18 cellular contexts compared by ENCODE assay signal in the genomic region with DNA sequence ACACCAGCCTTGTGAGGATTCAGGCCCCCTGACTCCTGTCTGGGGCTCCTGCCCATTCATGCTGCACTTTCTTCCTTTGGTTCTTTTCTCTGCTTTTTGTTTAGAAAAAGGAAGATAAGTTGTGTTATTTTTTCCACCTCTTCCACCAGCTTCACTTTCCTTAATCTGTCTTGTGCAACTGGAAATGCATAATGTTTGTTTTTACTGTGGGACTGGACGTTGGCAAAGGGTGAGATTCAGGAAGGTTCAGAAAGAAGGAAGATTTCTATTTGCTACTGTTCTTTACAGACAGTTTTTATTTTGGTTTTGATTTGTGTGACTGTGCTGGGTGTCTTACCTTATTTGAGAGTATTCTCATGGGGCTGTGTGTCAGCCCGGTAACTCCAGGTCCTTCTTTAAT. TPM values are rescaled to one million over a fixed set of nuclear protein-coding genes. Genes with fewer than 3 reads are reported as not detected.
DNase-seq lines count a peak whose midpoint lies in the region; ATAC-seq and TF ChIP-seq lines count a peak whose summit lies in the region.
"Had no signal": no experiment of that assay in that cellular context is flagged by ENCODE, and none has a peak within 500 bp of the region (broad histone marks: within the 10 kb centered on the region; RNA-seq: fewer than 3 reads in every experiment).

No MANE protein-coding gene starts in this region.

- in situ Hi-C loops in astrocyte of the spinal cord (cut with HindIII; ENCODE audit: low sequenced_read_pairs): no loop called here

- H3K4me1 Mint-ChIP-seq in GM23338: peaks cover 36% of the 10 kb centered on the region

- H3K27ac ChIP-seq in GM23338 (ENCODE audit: low read depth): peak overlapping the region; percentile 23; the same call in 1 of the 2 replicates
- H3K27ac ChIP-seq in Karpas-422 (ENCODE audit: low read length): no peak overlapping the region
- H3K27ac ChIP-seq: A549; BLaER1 treated with 17β-estradiol and CSF1 and Interleukin-3, amounts not matched to agents 10 nM and 100 nM; GM23248 had no signal

- H3K79me2 ChIP-seq in GM23338 (replicated peaks; ENCODE audit: insufficient read depth) (no peaks in the 10 kb centered on the region), Karpas-422 (ENCODE audit: low read length) (no peaks in the 10 kb centered on the region)

- no peaks in the 10 kb centered on the region for H3K9me3 ChIP-seq in Karpas-422 (ENCODE audit: low read length)
- H3K9me3 ChIP-seq: A549; BLaER1 treated with 17β-estradiol and CSF1 and Interleukin-3, amounts not matched to agents 10 nM and 100 nM had no signal

- H3F3A ChIP-seq in GM23338 (replicated peaks; ENCODE audit: low read depth): no peaks in the 10 kb centered on the region

- peak overlapping the region; percentile 25 for H3K4me2 ChIP-seq in GM23338
- H3K4me2 ChIP-seq in Karpas-422 (ENCODE audit: low read depth, low read length, poor library complexity, severe bottlenecking): peak overlapping the region; percentile 21
- H3K4me2 ChIP-seq: A549; BLaER1 treated with 17β-estradiol and CSF1 and Interleukin-3, amounts not matched to agents 10 nM and 100 nM had no signal

- no peak overlapping the region for H3K9ac ChIP-seq in Karpas-422 (ENCODE audit: low read length)
- H3K9ac ChIP-seq: BLaER1 treated with 17β-estradiol and CSF1 and Interleukin-3, amounts not matched to agents 10 nM and 100 nM; GM23248 had no signal

- TF ChIP-seq CTCF in GM23338 (conservative IDR thresholded peaks at IDR 0.05; ENCODE audit: low read depth in 2 of 2) (no peak), astrocyte of the spinal cord (IDR thresholded peaks at IDR 0.05; ENCODE audit: low read depth, low read length) (no peak)

- H3K27ac Mint-ChIP-seq in GM23338: peak overlapping the region; percentile 2; the same call in 1 of the 2 replicates

- H3K4me1 ChIP-seq in GM23338 (ENCODE audit: insufficient read depth) (peaks cover 38% of the 10 kb centered on the region), Karpas-422 (ENCODE audit: low read length) (peaks cover 7% of the 10 kb centered on the region)
- H3K4me1 ChIP-seq: A549 had no signal

- H3K9me3 Mint-ChIP-seq in GM23338: no peaks in the 10 kb centered on the region

- H3K36me3 ChIP-seq in GM23338 (ENCODE audit: insufficient read depth): 0 out of 2 replicates have a peak, but pooled peaks cover 3% of the 10 kb centered on the region
- H3K36me3 ChIP-seq in Karpas-422 (ENCODE audit: insufficient read depth, low read length): no peaks in the 10 kb centered on the region

- H2AFZ ChIP-seq in GM23338: no peak overlapping the region
- no peak overlapping the region for H2AFZ ChIP-seq in Karpas-422 (ENCODE audit: low read length)
- H2AFZ ChIP-seq: GM23248 had no signal

- H3K9me2 ChIP-seq in GM23338 (ENCODE audit: insufficient read depth) (no peaks in the 10 kb centered on the region), Karpas-422 (replicated peaks; ENCODE audit: insufficient read depth, low read length) (no peaks in the 10 kb centered on the region)

- intact Hi-C loops in posterior vena cava (cut with DNase I): no loop called here

- ATAC-seq in GM23338 (no peak; the same call in 2 of the 3 replicates), GM18517 (IDR thresholded peaks at IDR 0.05; ENCODE audit: unreplicated experiment) (no peak)
- ATAC-seq: A549 had no signal

- H3K4me3 ChIP-seq in GM23338: no peak overlapping the region
- H3K4me3 ChIP-seq in Karpas-422 (ENCODE audit: low read length): no peak overlapping the region
- no peak overlapping the region for H3K4me3 ChIP-seq in astrocyte of the spinal cord (ENCODE audit: low read depth, low read length)
- H3K4me3 ChIP-seq: A549; BLaER1 treated with 17β-estradiol and CSF1 and Interleukin-3, amounts not matched to agents 10 nM and 100 nM; GM23248 had no signal

- no peaks in the 10 kb centered on the region for H3K27me3 ChIP-seq in GM23338 (ENCODE audit: insufficient read depth)
- no peaks in the 10 kb centered on the region for H3K27me3 ChIP-seq in Karpas-422 (ENCODE audit: low read length)
- H3K27me3 ChIP-seq: BLaER1 treated with 17β-estradiol and CSF1 and Interleukin-3, amounts not matched to agents 10 nM and 100 nM had no signal

- no peak overlapping the region for H3K4me3 Mint-ChIP-seq in GM23338

- peaks cover 3% of the 10 kb centered on the region for H3K27me3 Mint-ChIP-seq in GM23338 (ENCODE audit: insufficient read depth, low read depth, poor library complexity)

- H3K36me3 Mint-ChIP-seq in GM23338 (ENCODE audit: low read depth): peaks cover 12% of the 10 kb centered on the region; the same call in 2 of the 3 replicates

- DNase-seq in GM23338 (ENCODE audit: low spot score): no peak
- DNase-seq in Karpas-422: no peak
- peak; percentile 5 for DNase-seq in astrocyte of the spinal cord (ENCODE audit: low read depth, low spot score)
- peak; percentile 65 for DNase-seq in iris pigment epithelial cell (ENCODE audit: low read depth)
- no peak for DNase-seq in EL
- no peak for DNase-seq in DMS 273 (lab: John Stamatoyannopoulos, UW; ENCODE audit: unreplicated experiment)
- DNase-seq in posterior vena cava (ENCODE audit: low spot score): no peak
- DNase-seq: GDM1, GM23248, NCI-H1105 treated with DMSO at 0.1 percent for 48 hours, NCI-H187, NCI-H2107, NCI-H510A, NCI-H748 treated with DMSO at 0.1 percent for 48 hours, SIG-M5 had no signal

- H4K20me1 ChIP-seq in GM23338 (replicated peaks; ENCODE audit: insufficient read depth) (no peaks in the 10 kb centered on the region), Karpas-422 (ENCODE audit: insufficient read depth, low read depth, low read length) (no peaks in the 10 kb centered on the region)
- H4K20me1 ChIP-seq: BLaER1 treated with 17β-estradiol and CSF1 and Interleukin-3, amounts not matched to agents 10 nM and 100 nM had no signal

TF ChIP-seq in GM23338, 12 proteins besides CTCF, POLR2A, EP300 and RAD21 (continues in another document):
- no peak for TF ChIP-seq EZH2phosphoT487 (IDR thresholded peaks at IDR 0.05; ENCODE audit: unreplicated experiment)
- TF ChIP-seq ZNF462 (CRISPR knock-in tag; IDR thresholded peaks at IDR 0.05): no peak
- TF ChIP-seq ZNF114 (CRISPR knock-in tag; IDR thresholded peaks at IDR 0.05): no peak
- TF ChIP-seq NANOG (IDR thresholded peaks at IDR 0.05; ENCODE audit: borderline replicate concordance): no peak
- no peak for TF ChIP-seq CREB1 (CRISPR knock-in tag; IDR thresholded peaks at IDR 0.05; ENCODE audit: low read depth)

RNA-seq across cellular contexts. Expression of gene RHBDD1, which starts 32.5 kb away (rescaled TPM):
- total RNA-seq in GM23338 (2014; rRNA removed; shearing (Covaris generic)): 13.0 and 16.4 TPM in 2 replicates
- 6.3 and 7.3 TPM in 2 replicates for polyA plus RNA-seq in GM23338 (2016; fragmentation: Nextera tagmentation; extraction: Ambion mirVana)
- 35.6 and 74.9 TPM in 2 replicates for total RNA-seq in Karpas-422 (2014; rRNA removed; shearing (Covaris generic); ENCODE audit: low replicate concordance)
- 10 to 100 TPM; 39.3 to 40.5 TPM for total RNA-seq in posterior vena cava

Comparison
In these comparisons a context has a peak if more than half of its experiments do, and no peak if none do; other contexts are left out.
1. DNase-seq: peak in astrocyte of the spinal cord (single experiment) and iris pigment epithelial cell (single experiment); none in GM23338 (single experiment), Karpas-422 (single experiment), EL (single experiment), DMS 273 (single experiment) and posterior vena cava (single experiment).